In genomic region chr10:129531969-129532660, GRCh38 we compare ENCODE assay signal across 12 cellular contexts.
DNase-seq lines count a peak whose midpoint lies in the region; ATAC-seq, FAIRE-seq and TF ChIP-seq lines count a peak whose summit lies in the region.
"Had no signal": no experiment of that assay in that cellular context is flagged by ENCODE, and none has a peak within 500 bp of the region (broad histone marks: within the 10 kb centered on the region; RNA-seq: fewer than 3 reads in every experiment).

No MANE protein-coding gene starts in this region.

- H3K4me2 ChIP-seq in HepG2 (ENCODE audit: low read depth, low read length), result no peak overlapping the region

- H3K79me2 ChIP-seq in HepG2 (ENCODE audit: insufficient read depth, low read length), result no peaks in the 10 kb centered on the region

- H3K9ac ChIP-seq in HepG2 (ENCODE audit: insufficient read depth, low read depth, low read length), result no peak overlapping the region

- TF ChIP-seq EP300 in HepG2 (IDR thresholded peaks at IDR 0.05; ENCODE audit: low read depth in 2 of 2, low read length in 2 of 2) (no peak), HepG2 (CRISPR knock-in tag; IDR thresholded peaks at IDR 0.05; ENCODE audit: borderline replicate concordance) (no peak)

- POLR2A ChIA-PET in AG04450 (lab: Yijun Ruan, JAX), result no interaction called here
- POLR2A ChIA-PET in HepG2 (lab: Yijun Ruan, JAX), result no interaction called here

- H4K20me1 ChIP-seq in HepG2 (ENCODE audit: insufficient read depth, low read length), result no peaks in the 10 kb centered on the region

- FAIRE-seq in HepG2 (lab: Jason Lieb, UNC), result no peak
- FAIRE-seq: A204.1, colon had no signal

- no peaks in the 10 kb centered on the region for H3K36me3 ChIP-seq in HepG2 (replicated peaks in 1 of 2; ENCODE audit: control insufficient read depth in 1 of 2, insufficient read depth in 2 of 2, low read length in 2 of 2)

- no peaks in the 10 kb centered on the region for H3K27me3 ChIP-seq in AG04450 (ENCODE audit: control insufficient read depth, insufficient read depth, low read length)
- H3K27me3 ChIP-seq in HepG2 (ENCODE audit: control insufficient read depth in 1 of 2, insufficient read depth in 2 of 2, low read length in 2 of 2), result no peaks in the 10 kb centered on the region

- TF ChIP-seq CTCF in AG04450 (IDR thresholded peaks at IDR 0.05; ENCODE audit: low read depth, low read length) (no peak), HepG2 (CRISPR knock-in tag; IDR thresholded peaks at IDR 0.05) (no peak)

- no peak for TF ChIP-seq POLR2A in HepG2 (IDR thresholded peaks at IDR 0.05; ENCODE audit: insufficient read depth in 1 of 2, low read depth in 2 of 2, low read length in 2 of 2)

- H3K4me3 ChIP-seq in AG04450 (ENCODE audit: low read depth, low read length), result no peak overlapping the region
- H3K4me3 ChIP-seq in HepG2 (replicated peaks in 1 of 3; ENCODE audit: insufficient read depth in 1 of 3, low read depth in 2 of 3, low read length in 3 of 3), result no peak overlapping the region

- H3K27ac ChIP-seq in AG04450 (ENCODE audit: low read depth, low read length), result peak overlapping the region; percentile 21
- H3K27ac ChIP-seq in HepG2 (ENCODE audit: extremely low read length, insufficient read depth, low read length), result no peak overlapping the region

- ATAC-seq in HepG2 (peak; percentile 28; the same call in 1 of the 3 replicates), HG02610 (IDR thresholded peaks at IDR 0.05; ENCODE audit: unreplicated experiment) (no peak), left colon (no peak), HG02798 (IDR thresholded peaks at IDR 0.05; ENCODE audit: poor library complexity, unreplicated experiment) (no peak)

- in situ Hi-C loops in HepG2 (cut with HindIII; ENCODE audit: extremely low pct_ligation_motif_present, low pct_unique_long_range_greater_than_20kb), result no loop called here

- BruUV-seq in HepG2 (replicated peaks; lab: Mats Ljungman, UMichigan), result no TSS peak

- intact Hi-C loops in HepG2 (cut with micrococcal nuclease; ENCODE audit: unreplicated experiment) (no loop called here), left colon (cut with DNase I, micrococcal nuclease) (no loop called here)

- peaks cover 19% of the 10 kb centered on the region; the same call in 1 of the 2 replicates for H3K9me3 ChIP-seq in AG04450 (ENCODE audit: control insufficient read depth, insufficient read depth, low read length)
- H3K9me3 ChIP-seq in HepG2 (ENCODE audit: low read length), result peaks cover 13% of the 10 kb centered on the region; the same call in 1 of the 2 replicates

- CTCF ChIA-PET in AG04450 (lab: Charles Lee), result no interaction called here
- CTCF ChIA-PET in HepG2 (lab: Yijun Ruan, JAX; ENCODE audit: low intra/inter-chr PET ratio, low total read pairs), result no interaction called here

- H3K4me1 ChIP-seq in HepG2 (ENCODE audit: insufficient read depth, low read length), result peaks cover 11% of the 10 kb centered on the region

- no peak for DNase-seq in AG04450 (ENCODE audit: low read depth, low spot score)
- DNase-seq in HT-29 (ENCODE audit: low spot score), result peak; percentile 6
- peak; percentile 87 for DNase-seq in astrocyte of the hippocampus (ENCODE audit: low read depth, low spot score)
- DNase-seq in HepG2 (ENCODE audit: low spot score), result no peak
- DNase-seq in activated T-cell treated with anti-CD3 and anti-CD28 coated beads, Interleukin-2, amount 50 U/mL, for 1 hour, result no peak
- DNase-seq in left colon, result no peak
- DNase-seq: activated naive CD4-positive, alpha-beta T cell treated with anti-CD3 and anti-CD28 coated beads, Interleukin-2, amount 10 ng/mL, durations not matched to agents 7 days and 5 days; T1000 had no signal

- no peak for TF ChIP-seq RAD21 in HepG2 (CRISPR knock-in tag; IDR thresholded peaks at IDR 0.05)

- 87% methylated on average over 6 of the region's 10 CpGs for WGBS in HepG2 (ENCODE audit: low lambda C conversion rate)

- H2AFZ ChIP-seq in HepG2 (ENCODE audit: low read length), result no peak overlapping the region

TF ChIP-seq in HepG2, 621 proteins besides CTCF, POLR2A, EP300 and RAD21:
- TF ChIP-seq ARNT2 (CRISPR knock-in tag; IDR thresholded peaks at IDR 0.05; ENCODE audit: low read depth), result no peak
- no peak for TF ChIP-seq FOXP1 (IDR thresholded peaks at IDR 0.05)
- TF ChIP-seq FOXP1 (CRISPR knock-in tag; IDR thresholded peaks at IDR 0.05), result no peak
- no peak for TF ChIP-seq TEF (CRISPR knock-in tag; IDR thresholded peaks at IDR 0.05)
- no peak for TF ChIP-seq HOMEZ (CRISPR knock-in tag; IDR thresholded peaks at IDR 0.05; ENCODE audit: low read depth)
- TF ChIP-seq TFAP4 (IDR thresholded peaks at IDR 0.05; ENCODE audit: borderline replicate concordance, low read depth), result no peak
- no peak for TF ChIP-seq SIN3B (IDR thresholded peaks at IDR 0.05; ENCODE audit: low read length)
- TF ChIP-seq E2F5 (CRISPR knock-in tag; conservative IDR thresholded peaks at IDR 0.05), result no peak
- no peak for TF ChIP-seq ZNF414 (CRISPR knock-in tag; IDR thresholded peaks at IDR 0.05)
TF ChIP-seq in HepG2: peak in this region for 0.

Comparison
In these comparisons a context has a peak if more than half of its experiments do, and no peak if none do; other contexts are left out.
1. DNase-seq: peak in HT-29 (single experiment) and astrocyte of the hippocampus (single experiment); none in AG04450 (single experiment), HepG2 (single experiment), activated T-cell treated with anti-CD3 and anti-CD28 coated beads, Interleukin-2, amount 50 U/mL, for 1 hour (single experiment) and left colon (0 of 2).